Comparison of ENCODE assay signal across 8 cellular contexts in genomic region chr15:59247364-59247763, GRCh38. TPM values are rescaled to one million over a fixed set of nuclear protein-coding genes. Genes with fewer than 3 reads are reported as not detected.
DNase-seq lines count a peak whose midpoint lies in the region; ATAC-seq and TF ChIP-seq lines count a peak whose summit lies in the region.

No MANE protein-coding gene starts in this region.

- no peaks in the 10 kb centered on the region for H3K9me3 ChIP-seq in CD4-positive, alpha-beta memory T cell (ENCODE audit: control insufficient read depth in 1 of 2, low read length in 2 of 2)

- H3K27me3 ChIP-seq in CD4-positive, alpha-beta memory T cell (ENCODE audit: insufficient read depth, low read length), result no peaks in the 10 kb centered on the region

- peaks cover 0 to 4% (median 2%) of the 10 kb centered on the region in 4 donors for H3K4me1 Mint-ChIP-seq in CD4-positive, alpha-beta memory T cell
- peaks cover 4% of the 10 kb centered on the region for H3K4me1 Mint-ChIP-seq in progenitor cell of endocrine pancreas (ENCODE audit: low read depth)

- H3K4me3 ChIP-seq in CD4-positive, alpha-beta memory T cell (ENCODE audit: low read length in 2 of 2), result no peak overlapping the region

- ATAC-seq in HG02981 (IDR thresholded peaks at IDR 0.05; ENCODE audit: unreplicated experiment) (peak; percentile 45), HG03108 (IDR thresholded peaks at IDR 0.05; ENCODE audit: unreplicated experiment) (no peak), HG03520 (IDR thresholded peaks at IDR 0.05; ENCODE audit: unreplicated experiment) (no peak)

- peak; percentile 73 for TF ChIP-seq CTCF in progenitor cell of endocrine pancreas (IDR thresholded peaks at IDR 0.05; ENCODE audit: unreplicated experiment)

- no peaks in the 10 kb centered on the region for H3K36me3 ChIP-seq in CD4-positive, alpha-beta memory T cell (ENCODE audit: insufficient read depth, low read length)

- peak; percentile 26 to 43 (median 36) for DNase-seq in CD4-positive, alpha-beta memory T cell
- DNase-seq in RPMI7951 (ENCODE audit: low read depth) (peak; percentile 73), glomerular visceral epithelial cell (ENCODE audit: extremely low spot score) (peak; percentile 66), progenitor cell of endocrine pancreas (ENCODE audit: low spot score, unreplicated experiment) (peak; percentile 18)
- DNase-seq in activated gamma-delta T cell treated with anti-CD3 and anti-CD28 coated beads, Interleukin-2, amount 50 U/mL, for 16 hours (ENCODE audit: low read depth), result peak; percentile 29

- CTCF ChIA-PET in CD4-positive, alpha-beta memory T cell (lab: Charles Lee; ENCODE audit: partially characterized antibody), result interaction anchor here (0.8 to 2.7 kb wide), 13 partner anchors 9 to 282 kb away, joined by 3 to 13 read pairs (median 5); no protein-coding TSS in a partner anchor

- intact Hi-C loops in CD4-positive, alpha-beta memory T cell (cut with micrococcal nuclease), result loop anchor here (1.0 kb wide), 2 partner anchors 246 to 282 kb away; no protein-coding TSS in a partner anchor

- no peak overlapping the region for H3K27ac ChIP-seq in CD4-positive, alpha-beta memory T cell (ENCODE audit: low read depth, low read length)

- H3K27ac Mint-ChIP-seq in CD4-positive, alpha-beta memory T cell, result no peak overlapping the region
- H3K27ac Mint-ChIP-seq in progenitor cell of endocrine pancreas, result peak overlapping the region; percentile 37

- H3K9me3 Mint-ChIP-seq in CD4-positive, alpha-beta memory T cell, result no peaks in the 10 kb centered on the region
- no peaks in the 10 kb centered on the region for H3K9me3 Mint-ChIP-seq in progenitor cell of endocrine pancreas (ENCODE audit: low read depth)

- H3K4me1 ChIP-seq in CD4-positive, alpha-beta memory T cell (ENCODE audit: insufficient read depth, low read length), result peaks cover 6% of the 10 kb centered on the region

- no peaks in the 10 kb centered on the region for H3K36me3 Mint-ChIP-seq in CD4-positive, alpha-beta memory T cell
- H3K36me3 Mint-ChIP-seq in progenitor cell of endocrine pancreas (ENCODE audit: insufficient read depth), result no peaks in the 10 kb centered on the region

- H3K4me3 Mint-ChIP-seq in CD4-positive, alpha-beta memory T cell, result no peak overlapping the region
- H3K4me3 Mint-ChIP-seq in progenitor cell of endocrine pancreas (ENCODE audit: low read depth), result no peak overlapping the region

- POLR2A ChIA-PET in CD4-positive, alpha-beta memory T cell (lab: Charles Lee; ENCODE audit: partially characterized antibody), result no interaction called here

- no peaks in the 10 kb centered on the region for H3K27me3 Mint-ChIP-seq in CD4-positive, alpha-beta memory T cell
- H3K27me3 Mint-ChIP-seq in progenitor cell of endocrine pancreas, result no peaks in the 10 kb centered on the region

RNA-seq across cellular contexts. Expression of gene LDHAL6B, which starts 40.7 kb away (rescaled TPM):
- total RNA-seq in CD4-positive, alpha-beta memory T cell, result not detected
- polyA plus RNA-seq in CD4-positive, alpha-beta memory T cell, result not detected
- total RNA-seq in RPMI7951 (2014; rRNA removed; shearing (Covaris generic)), result 0.10 TPM in 1 of 2 replicates, not detected in the other
- not detected in 2 replicates for total RNA-seq in progenitor cell of endocrine pancreas

Comparison
In these comparisons a context has a peak if more than half of its experiments do, and no peak if none do; other contexts are left out.
1. DNase-seq: peak in every context shown above with its lines; median percentile 73 in RPMI7951; 66 in glomerular visceral epithelial cell; 36 in CD4-positive, alpha-beta memory T cell; 29 in activated gamma-delta T cell treated with anti-CD3 and anti-CD28 coated beads, Interleukin-2, amount 50 U/mL, for 16 hours; 18 in progenitor cell of endocrine pancreas.